In genomic region chr2:29528891-29529520, GRCh38 we compare ENCODE assay signal across 11 cellular contexts.
A peak's percentile ranks its signal among the peaks of the same experiment; 100 is the strongest.
DNase-seq lines count a peak whose midpoint lies in the region; ATAC-seq, FAIRE-seq and TF ChIP-seq lines count a peak whose summit lies in the region.
"Had no signal": no experiment of that assay in that cellular context is flagged by ENCODE, and none has a peak within 500 bp of the region (broad histone marks: within the 10 kb centered on the region; RNA-seq: fewer than 3 reads in every experiment).

No MANE protein-coding gene starts in this region.

- intact Hi-C loops in activated CD4-positive, alpha-beta T cell treated with anti-CD3 and anti-CD28 coated beads for 36 hours (cut with DNase I, micrococcal nuclease): no loop called here
- intact Hi-C loops in kidney (cut with DNase I): no loop called here

- ATAC-seq in activated CD4-positive, alpha-beta T cell treated with anti-CD3 and anti-CD28 coated beads for 36 hours: peak; percentile 94
- no peak for ATAC-seq in HG03039 (IDR thresholded peaks at IDR 0.05; ENCODE audit: unreplicated experiment)
- ATAC-seq: HCT116 had no signal

- no peak for TF ChIP-seq CTCF in kidney (IDR thresholded peaks at IDR 0.05; ENCODE audit: borderline replicate concordance, extremely low read depth, insufficient read depth)
- no peak for TF ChIP-seq CTCF in SK-N-SH (IDR thresholded peaks at IDR 0.05)

- H3K4me1 ChIP-seq in adipocyte (ENCODE audit: control insufficient read depth, insufficient read depth, low read length) (peaks cover 32% of the 10 kb centered on the region), kidney (ENCODE audit: control insufficient read depth in 1 of 2, insufficient read depth in 1 of 2, low read depth in 1 of 2, low read length in 2 of 2) (no peaks in the 10 kb centered on the region), SK-N-SH (ENCODE audit: control insufficient read depth in 1 of 2, insufficient read depth in 2 of 2, low read depth in 1 of 2, low read length in 1 of 2) (peaks cover 0 to 61% of the 10 kb centered on the region in 2 experiments; a peak in 1 of 4 replicates)

- TF ChIP-seq EP300 in SK-N-SH (IDR thresholded peaks at IDR 0.05; ENCODE audit: borderline replicate concordance in 1 of 2, low read depth in 1 of 2, low read length in 1 of 2): no peak

- H3K27ac ChIP-seq in kidney (ENCODE audit: low read depth in 2 of 2, low read length in 2 of 2): no peak overlapping the region
- H3K27ac ChIP-seq in SK-N-SH (ENCODE audit: low read depth in 2 of 2, low read length in 1 of 2): peak overlapping the region in 1 of 2 experiments; percentile 79; a peak in 2 of 4 replicates

- POLR2A ChIA-PET in activated CD4-positive, alpha-beta T cell treated with anti-CD3 and anti-CD28 coated beads for 36 hours (lab: Charles Lee): no interaction called here
- POLR2A ChIA-PET in SK-N-SH (lab: Yijun Ruan, JAX): interaction anchor here (1.1 kb wide), 1 partner anchor 11 kb away, joined by 6 read pairs; no protein-coding TSS in a partner anchor

- H3K4me1 Mint-ChIP-seq in activated CD4-positive, alpha-beta T cell treated with anti-CD3 and anti-CD28 coated beads for 36 hours: peaks cover 5% of the 10 kb centered on the region
- H3K4me1 Mint-ChIP-seq: CD4-positive, CD25-positive, alpha-beta regulatory T cell had no signal

- FAIRE-seq in kidney (lab: Jason Lieb, UNC): no peak

- H3K9ac ChIP-seq in adipocyte (ENCODE audit: low read length) (peak overlapping the region; percentile 28), kidney (ENCODE audit: low read length in 2 of 2) (no peak overlapping the region), SK-N-SH (no peak overlapping the region)

- no peaks in the 10 kb centered on the region for H4K20me1 ChIP-seq in SK-N-SH (ENCODE audit: insufficient read depth)

- H2AFZ ChIP-seq in SK-N-SH (ENCODE audit: low read depth): no peak overlapping the region

- TF ChIP-seq RAD21 in SK-N-SH (IDR thresholded peaks at IDR 0.05; ENCODE audit: low read length): no peak

- H3K4me3 ChIP-seq in adipocyte (ENCODE audit: low read length): peak overlapping the region; percentile 64
- no peak overlapping the region for H3K4me3 ChIP-seq in kidney (ENCODE audit: low read length in 2 of 2)
- no peak overlapping the region for H3K4me3 ChIP-seq in SK-N-SH (ENCODE audit: low read depth in 2 of 2, low read length in 1 of 2)

- no peak overlapping the region for H3K27ac Mint-ChIP-seq in activated CD4-positive, alpha-beta T cell treated with anti-CD3 and anti-CD28 coated beads for 36 hours
- H3K27ac Mint-ChIP-seq: CD4-positive, CD25-positive, alpha-beta regulatory T cell had no signal

- H3K4me2 ChIP-seq in SK-N-SH: no peak overlapping the region

- no peak overlapping the region for H3K4me3 Mint-ChIP-seq in activated CD4-positive, alpha-beta T cell treated with anti-CD3 and anti-CD28 coated beads for 36 hours
- H3K4me3 Mint-ChIP-seq: CD4-positive, CD25-positive, alpha-beta regulatory T cell had no signal

- no peaks in the 10 kb centered on the region for H3K79me2 ChIP-seq in SK-N-SH (ENCODE audit: insufficient read depth)

- H3K27me3 Mint-ChIP-seq in activated CD4-positive, alpha-beta T cell treated with anti-CD3 and anti-CD28 coated beads for 36 hours: peaks cover 17% of the 10 kb centered on the region

- H3K9me3 ChIP-seq in adipocyte (ENCODE audit: control insufficient read depth, low read length): no peaks in the 10 kb centered on the region
- H3K9me3 ChIP-seq in kidney (ENCODE audit: control insufficient read depth in 1 of 2, low read length in 2 of 2): no peaks in the 10 kb centered on the region
- H3K9me3 ChIP-seq in SK-N-SH: no peaks in the 10 kb centered on the region

- H3K9me3 Mint-ChIP-seq in activated CD4-positive, alpha-beta T cell treated with anti-CD3 and anti-CD28 coated beads for 36 hours (ENCODE audit: low read depth): no peaks in the 10 kb centered on the region

- no peaks in the 10 kb centered on the region for H3K9me2 ChIP-seq in SK-N-SH

- no peaks in the 10 kb centered on the region for H3K36me3 ChIP-seq in adipocyte (ENCODE audit: control insufficient read depth, insufficient read depth, low read length, severe bottlenecking)
- no peaks in the 10 kb centered on the region for H3K36me3 ChIP-seq in kidney (ENCODE audit: control insufficient read depth in 1 of 2, insufficient read depth in 2 of 2, low read length in 2 of 2)
- no peaks in the 10 kb centered on the region for H3K36me3 ChIP-seq in SK-N-SH (replicated peaks in 1 of 2; ENCODE audit: control insufficient read depth in 1 of 2, insufficient read depth in 2 of 2, low read length in 1 of 2)

- peak; percentile 62 for DNase-seq in activated CD4-positive, alpha-beta T cell treated with anti-CD3 and anti-CD28 coated beads for 36 hours
- no peak for DNase-seq in activated CD4-positive, alpha-beta T cell treated with anti-CD3 and anti-CD28 coated beads, Interleukin-2, amount 50 U/mL, for 4 hours
- DNase-seq in adipocyte (ENCODE audit: low read depth) (peak; percentile 67), kidney (peak; percentile 81), epidermal melanocyte (ENCODE audit: insufficient read length, low spot score) (no peak), SK-N-SH (no peak)
- peak; percentile 4 for DNase-seq in stimulated activated CD8-positive, alpha-beta memory T cell treated with anti-CD3 and anti-CD28 coated beads, Interleukin-4, amount 100 ng/mL, for 24 hours (ENCODE audit: low read depth)
- DNase-seq: CD4-positive, CD25-positive, alpha-beta regulatory T cell; NCI-H526 treated with DMSO at 0.1 percent for 48 hours had no signal

- WGBS in SK-N-SH (ENCODE audit: low lambda C conversion rate): 51% methylated on average over 18 of the region's 18 CpGs

- CTCF ChIA-PET in activated CD4-positive, alpha-beta T cell treated with anti-CD3 and anti-CD28 coated beads for 36 hours (lab: Charles Lee): no interaction called here
- CTCF ChIA-PET in SK-N-SH (lab: Yijun Ruan, JAX): no interaction called here

- no peaks in the 10 kb centered on the region for H3K36me3 Mint-ChIP-seq in activated CD4-positive, alpha-beta T cell treated with anti-CD3 and anti-CD28 coated beads for 36 hours (ENCODE audit: low read depth)

- H3F3A ChIP-seq in SK-N-SH (replicated peaks; ENCODE audit: insufficient read depth): no peaks in the 10 kb centered on the region

- H3K27me3 ChIP-seq in adipocyte (replicated peaks; ENCODE audit: control insufficient read depth, insufficient read depth, low read length) (no peaks in the 10 kb centered on the region), SK-N-SH (ENCODE audit: insufficient read depth) (no peaks in the 10 kb centered on the region)

TF ChIP-seq in SK-N-SH, 30 proteins besides CTCF, POLR2A, EP300 and RAD21:
- TF ChIP-seq USF1 (IDR thresholded peaks at IDR 0.05; ENCODE audit: borderline replicate concordance, low read depth) (no peak), TAF1 (IDR thresholded peaks at IDR 0.05; ENCODE audit: borderline replicate concordance, low read depth, low read length) (no peak), RFX5 (IDR thresholded peaks at IDR 0.05; ENCODE audit: low read length) (no peak), RXRA (IDR thresholded peaks at IDR 0.05; ENCODE audit: borderline replicate concordance, low read depth) (no peak), EZH2phosphoT487 (IDR thresholded peaks at IDR 0.05; ENCODE audit: borderline replicate concordance, low read depth) (no peak), ZBTB33 (IDR thresholded peaks at IDR 0.05; ENCODE audit: borderline replicate concordance, low read depth) (no peak), GABPA (IDR thresholded peaks at IDR 0.05; ENCODE audit: low read depth) (no peak), ELF1 (IDR thresholded peaks at IDR 0.05) (no peak)
TF ChIP-seq in SK-N-SH: peak in this region for 0.

Comparison
In these comparisons a context has a peak if more than half of its experiments do, and no peak if none do; other contexts are left out.
1. DNase-seq: peak in activated CD4-positive, alpha-beta T cell treated with anti-CD3 and anti-CD28 coated beads for 36 hours (single experiment), adipocyte (single experiment), kidney (single experiment) and stimulated activated CD8-positive, alpha-beta memory T cell treated with anti-CD3 and anti-CD28 coated beads, Interleukin-4, amount 100 ng/mL, for 24 hours (single experiment); none in activated CD4-positive, alpha-beta T cell treated with anti-CD3 and anti-CD28 coated beads, Interleukin-2, amount 50 U/mL, for 4 hours (0 of 2), epidermal melanocyte (single experiment) and SK-N-SH (single experiment).